In genomic region chr2:56077352-56077915, GRCh38 we compare ENCODE assay signal across 9 cellular contexts.
DNase-seq lines count a peak whose midpoint lies in the region; ATAC-seq and TF ChIP-seq lines count a peak whose summit lies in the region.
"Had no signal": no experiment of that assay in that cellular context is flagged by ENCODE, and none has a peak within 500 bp of the region (broad histone marks: within the 10 kb centered on the region; RNA-seq: fewer than 3 reads in every experiment).

No MANE protein-coding gene starts in this region.

- WGBS in stomach, 5 donors = 57 to 69% (median 64%) methylated on average over 6 of the region's 6 CpGs

- no peak for TF ChIP-seq POLR2A in stomach (IDR thresholded peaks at IDR 0.05)

- H3K9me3 Mint-ChIP-seq in mesothelial cell of epicardium = no peaks in the 10 kb centered on the region
- H3K9me3 Mint-ChIP-seq in CD8-positive, alpha-beta T cell = peaks cover 6% of the 10 kb centered on the region

- CTCF ChIA-PET in CD8-positive, alpha-beta T cell (lab: Charles Lee) = no interaction called here

- POLR2A ChIA-PET in CD8-positive, alpha-beta T cell (lab: Charles Lee) = no interaction called here

- peaks cover 43% of the 10 kb centered on the region for H3K27me3 Mint-ChIP-seq in mesothelial cell of epicardium (ENCODE audit: low read depth)
- H3K27me3 Mint-ChIP-seq in CD8-positive, alpha-beta T cell (ENCODE audit: low read depth) = no peaks in the 10 kb centered on the region
- H3K27me3 Mint-ChIP-seq: activated naive CD4-positive, alpha-beta T cell treated with anti-CD3 and anti-CD28 coated beads, Interleukin-2, amount 50 U/mL, for 24 hours had no signal

- in situ Hi-C loops in G401 (cut with HindIII; ENCODE audit: low sequenced_read_pairs) = no loop called here
- in situ Hi-C loops in astrocyte of the cerebellum (cut with HindIII; ENCODE audit: low sequenced_read_pairs) = no loop called here

- H3K4me1 Mint-ChIP-seq in mesothelial cell of epicardium = no peaks in the 10 kb centered on the region
- H3K4me1 Mint-ChIP-seq in CD8-positive, alpha-beta T cell (ENCODE audit: low read depth) = no peaks in the 10 kb centered on the region
- H3K4me1 Mint-ChIP-seq: activated naive CD4-positive, alpha-beta T cell treated with anti-CD3 and anti-CD28 coated beads, Interleukin-2, amount 50 U/mL, for 24 hours had no signal

- H3K27me3 ChIP-seq in stomach = no peaks in the 10 kb centered on the region
- H3K27me3 ChIP-seq in CD8-positive, alpha-beta T cell (ENCODE audit: insufficient read depth, low read length) = no peaks in the 10 kb centered on the region

- TF ChIP-seq EP300 in stomach (IDR thresholded peaks at IDR 0.05) = no peak

- peaks cover 0 to 5% (median 0%) of the 10 kb centered on the region in 4 donors for H3K9me3 ChIP-seq in stomach
- no peaks in the 10 kb centered on the region for H3K9me3 ChIP-seq in CD8-positive, alpha-beta T cell (ENCODE audit: low read length)

- no peaks in the 10 kb centered on the region for H3K36me3 Mint-ChIP-seq in mesothelial cell of epicardium
- no peaks in the 10 kb centered on the region for H3K36me3 Mint-ChIP-seq in CD8-positive, alpha-beta T cell
- H3K36me3 Mint-ChIP-seq: activated naive CD4-positive, alpha-beta T cell treated with anti-CD3 and anti-CD28 coated beads, Interleukin-2, amount 50 U/mL, for 24 hours had no signal

- H3K4me3 ChIP-seq in astrocyte of the cerebellum (ENCODE audit: low read depth, low read length) (no peak overlapping the region), stomach (no peak overlapping the region)
- H3K4me3 ChIP-seq in CD8-positive, alpha-beta T cell (ENCODE audit: low read depth, low read length) = no peak overlapping the region

- no peak overlapping the region for H3K4me3 Mint-ChIP-seq in mesothelial cell of epicardium
- H3K4me3 Mint-ChIP-seq in CD8-positive, alpha-beta T cell = no peak overlapping the region
- H3K4me3 Mint-ChIP-seq: activated naive CD4-positive, alpha-beta T cell treated with anti-CD3 and anti-CD28 coated beads, Interleukin-2, amount 50 U/mL, for 24 hours had no signal

- peak; percentile 16 for DNase-seq in G401 (ENCODE audit: low spot score)
- DNase-seq in Kasumi-1 (lab: John Stamatoyannopoulos, UW) = peak; percentile 19 to 23
- DNase-seq in astrocyte of the cerebellum (ENCODE audit: low read depth) = no peak
- DNase-seq in mesothelial cell of epicardium (ENCODE audit: low spot score in 2 of 2, unreplicated experiment in 2 of 2) = peak; percentile 27 to 48
- no peak for DNase-seq in stomach
- no peak for DNase-seq in CD8-positive, alpha-beta T cell
- DNase-seq in activated CD4-positive, alpha-beta T cell treated with anti-CD3 and anti-CD28 coated beads, Interleukin-2, amount 50 U/mL, for 4 hours = no peak
- no peak for DNase-seq in cardiac septum (ENCODE audit: low spot score)

- intact Hi-C loops in stomach (cut with DNase I; ENCODE audit: low total_unique reads) (no loop called here), cardiac septum (cut with DNase I) (no loop called here)
- intact Hi-C loops in CD8-positive, alpha-beta T cell (cut with DNase I, micrococcal nuclease) = no loop called here

- no peak overlapping the region for H3K27ac ChIP-seq in stomach
- no peak overlapping the region for H3K27ac ChIP-seq in CD8-positive, alpha-beta T cell (ENCODE audit: low read depth, low read length)

- no peak overlapping the region for H3K27ac Mint-ChIP-seq in mesothelial cell of epicardium
- no peak overlapping the region for H3K27ac Mint-ChIP-seq in CD8-positive, alpha-beta T cell
- H3K27ac Mint-ChIP-seq: activated naive CD4-positive, alpha-beta T cell treated with anti-CD3 and anti-CD28 coated beads, Interleukin-2, amount 50 U/mL, for 24 hours had no signal

- TF ChIP-seq CTCF in astrocyte of the cerebellum (IDR thresholded peaks at IDR 0.05; ENCODE audit: low read depth, low read length, missing control alignments) = peak; percentile 62
- peak; percentile 32 for TF ChIP-seq CTCF in mesothelial cell of epicardium (IDR thresholded peaks at IDR 0.05; ENCODE audit: unreplicated experiment)
- TF ChIP-seq CTCF in stomach (IDR thresholded peaks at IDR 0.05) = no peak
- TF ChIP-seq CTCF in CD8-positive, alpha-beta T cell (IDR thresholded peaks at IDR 0.05) = no peak

- H3K36me3 ChIP-seq in stomach = no peaks in the 10 kb centered on the region
- H3K36me3 ChIP-seq in CD8-positive, alpha-beta T cell (ENCODE audit: insufficient read depth, low read length) = no peaks in the 10 kb centered on the region

- no peaks in the 10 kb centered on the region for H3K4me1 ChIP-seq in stomach
- H3K4me1 ChIP-seq in CD8-positive, alpha-beta T cell (ENCODE audit: insufficient read depth, low read length) = no peaks in the 10 kb centered on the region

- ATAC-seq in CD8-positive, alpha-beta T cell = no peak

Comparison
In these comparisons a context has a peak if more than half of its experiments do, and no peak if none do; other contexts are left out.
1. DNase-seq: peak in G401 (single experiment), Kasumi-1 (2 of 2) and mesothelial cell of epicardium (2 of 2); none in astrocyte of the cerebellum (single experiment), stomach (single experiment), CD8-positive, alpha-beta T cell (0 of 7), activated CD4-positive, alpha-beta T cell treated with anti-CD3 and anti-CD28 coated beads, Interleukin-2, amount 50 U/mL, for 4 hours (0 of 2) and cardiac septum (single experiment).
2. CTCF ChIP-seq: peak in astrocyte of the cerebellum (single experiment) and mesothelial cell of epicardium (single experiment); none in stomach (0 of 7) and CD8-positive, alpha-beta T cell (single experiment).